In the genomic region with DNA sequence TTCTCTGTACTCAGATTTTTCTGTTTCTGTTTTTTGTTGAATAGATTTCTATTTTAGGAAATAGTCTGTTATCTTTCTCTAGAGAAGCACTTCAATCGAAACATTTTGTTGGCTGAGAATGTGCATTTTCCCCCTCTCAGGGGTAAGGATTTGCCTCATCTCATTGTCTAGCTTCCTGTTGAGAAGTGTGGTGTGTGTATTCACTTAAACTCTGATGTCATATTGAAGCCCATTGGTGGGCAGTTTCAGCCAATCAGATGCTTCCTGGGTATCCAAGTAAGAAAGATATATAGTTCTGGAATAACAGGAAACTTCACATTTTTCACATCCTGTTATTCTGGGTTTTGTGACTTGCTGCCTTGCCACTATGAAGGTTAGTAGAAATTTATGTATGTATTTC, we compare ENCODE assay signal across 8 cellular contexts.
A peak's percentile ranks its signal among the peaks of the same experiment; 100 is the strongest.
DNase-seq lines count a peak whose midpoint lies in the region; ATAC-seq and TF ChIP-seq lines count a peak whose summit lies in the region.

No MANE protein-coding gene starts in this region.

- POLR2A ChIA-PET in activated B cell treated with CpG ODN at 0.5 μM for 24 hours (lab: Charles Lee): interaction anchor here (1.2 to 3.0 kb wide), 2 partner anchors 18 to 288 kb away, joined by 6 to 21 read pairs; a partner anchor contains a TSS

- peak overlapping the region; percentile 28 for H3K4me3 Mint-ChIP-seq in activated B cell treated with CpG ODN at 0.5 μM for 24 hours
- H3K4me3 Mint-ChIP-seq in activated CD8-positive, alpha-beta memory T cell treated with anti-CD3 and anti-CD28 coated beads, Interleukin-2, amount 10 ng/mL, durations not matched to agents 7 days and 5 days: no peak overlapping the region

- ATAC-seq in GM19455 (IDR thresholded peaks at IDR 0.05; ENCODE audit: unreplicated experiment): peak; percentile 63
- peak; percentile 75 for ATAC-seq in HG03457 (IDR thresholded peaks at IDR 0.05; ENCODE audit: unreplicated experiment)
- peak; percentile 49 for ATAC-seq in activated B cell treated with CpG ODN at 0.5 μM for 24 hours (ENCODE audit: low read depth)
- peak; percentile 65 to 93 (median 84) for ATAC-seq in heart right ventricle
- no peak for ATAC-seq in activated CD8-positive, alpha-beta memory T cell treated with anti-CD3 and anti-CD28 coated beads, Interleukin-2, amount 10 ng/mL, durations not matched to agents 7 days and 5 days

- DNase-seq in EH (ENCODE audit: low read depth) (peak; percentile 91), activated B cell treated with CpG ODN at 0.5 μM for 24 hours (no peak), heart right ventricle (peak in 1 of 2 donors; percentile 81), superior temporal gyrus (ENCODE audit: extremely low spot score) (peak; percentile 75), NCI-H187 treated with DMSO at 0.1 percent for 48 hours (lab: John Stamatoyannopoulos, UW) (no peak)
- DNase-seq in activated CD8-positive, alpha-beta memory T cell treated with anti-CD3 and anti-CD28 coated beads, Interleukin-2, amount 10 ng/mL, durations not matched to agents 7 days and 5 days: no peak

- H3K4me1 Mint-ChIP-seq in activated B cell treated with CpG ODN at 0.5 μM for 24 hours: peaks cover 87% of the 10 kb centered on the region
- peaks cover 38% of the 10 kb centered on the region for H3K4me1 Mint-ChIP-seq in activated CD8-positive, alpha-beta memory T cell treated with anti-CD3 and anti-CD28 coated beads, Interleukin-2, amount 10 ng/mL, durations not matched to agents 7 days and 5 days

- H3K27ac ChIP-seq in heart right ventricle: peak overlapping the region; percentile 44 to 84 (median 79)

- H3K27ac Mint-ChIP-seq in activated B cell treated with CpG ODN at 0.5 μM for 24 hours: peak overlapping the region; percentile 74
- H3K27ac Mint-ChIP-seq in activated CD8-positive, alpha-beta memory T cell treated with anti-CD3 and anti-CD28 coated beads, Interleukin-2, amount 10 ng/mL, durations not matched to agents 7 days and 5 days: no peak overlapping the region

- peak overlapping the region in 9 of 10 donors; percentile 18 to 60 (median 51) for H3K4me3 ChIP-seq in heart right ventricle

- intact Hi-C loops in activated B cell treated with CpG ODN at 0.5 μM for 24 hours (cut with micrococcal nuclease): loop anchor here (1.0 to 5.0 kb wide), 4 partner anchors 14 to 285 kb away; a partner anchor contains a TSS
- intact Hi-C loops in heart right ventricle (cut with DNase I): loop anchor here in 1 of 10 donors (10.0 kb wide), 1 partner anchor 48 kb away; no protein-coding TSS in a partner anchor

- H3K27me3 Mint-ChIP-seq in activated B cell treated with CpG ODN at 0.5 μM for 24 hours: no peaks in the 10 kb centered on the region
- H3K27me3 Mint-ChIP-seq in activated CD8-positive, alpha-beta memory T cell treated with anti-CD3 and anti-CD28 coated beads, Interleukin-2, amount 10 ng/mL, durations not matched to agents 7 days and 5 days: no peaks in the 10 kb centered on the region

- H3K4me1 ChIP-seq in heart right ventricle: peaks cover 14 to 83% (median 47%) of the 10 kb centered on the region in 9 donors

- H3K9me3 ChIP-seq in heart right ventricle: no peaks in the 10 kb centered on the region

- H3K36me3 ChIP-seq in heart right ventricle: peaks cover 0 to 20% (median 0%) of the 10 kb centered on the region in 9 donors

- 2 to 4% methylated on average over 1 of the region's 1 CpG for WGBS in heart right ventricle, 2 donors

- no peaks in the 10 kb centered on the region for H3K27me3 ChIP-seq in heart right ventricle

- H3K36me3 Mint-ChIP-seq in activated B cell treated with CpG ODN at 0.5 μM for 24 hours (ENCODE audit: low read depth): peaks cover 47% of the 10 kb centered on the region
- H3K36me3 Mint-ChIP-seq in activated CD8-positive, alpha-beta memory T cell treated with anti-CD3 and anti-CD28 coated beads, Interleukin-2, amount 10 ng/mL, durations not matched to agents 7 days and 5 days: peaks cover 26% of the 10 kb centered on the region

- CTCF ChIA-PET in activated B cell treated with CpG ODN at 0.5 μM for 24 hours (lab: Charles Lee): interaction anchor here (1.4 to 1.6 kb wide), 2 partner anchors 14 to 18 kb away, joined by 4 to 5 read pairs; no protein-coding TSS in a partner anchor
- CTCF ChIA-PET in activated CD8-positive, alpha-beta memory T cell treated with anti-CD3 and anti-CD28 coated beads, Interleukin-2, amount 10 ng/mL, durations not matched to agents 7 days and 5 days (lab: Charles Lee): interaction anchor here (0.8 to 2.4 kb wide), 5 partner anchors 9 to 18 kb away, joined by 3 to 7 read pairs (median 5); no protein-coding TSS in a partner anchor

- H3K9me3 Mint-ChIP-seq in activated B cell treated with CpG ODN at 0.5 μM for 24 hours: no peaks in the 10 kb centered on the region
- H3K9me3 Mint-ChIP-seq in activated CD8-positive, alpha-beta memory T cell treated with anti-CD3 and anti-CD28 coated beads, Interleukin-2, amount 10 ng/mL, durations not matched to agents 7 days and 5 days (ENCODE audit: low read depth): no peaks in the 10 kb centered on the region

- TF ChIP-seq CTCF in activated B cell treated with CpG ODN at 0.5 μM for 24 hours (IDR thresholded peaks at IDR 0.05) (no peak), heart right ventricle (IDR thresholded peaks at IDR 0.05) (no peak)

Comparison
In these comparisons a context has a peak if more than half of its experiments do, and no peak if none do; other contexts are left out.
1. DNase-seq: peak in EH (single experiment) and superior temporal gyrus (single experiment); none in activated B cell treated with CpG ODN at 0.5 μM for 24 hours (single experiment), NCI-H187 treated with DMSO at 0.1 percent for 48 hours (single experiment) and activated CD8-positive, alpha-beta memory T cell treated with anti-CD3 and anti-CD28 coated beads, Interleukin-2, amount 10 ng/mL, durations not matched to agents 7 days and 5 days (single experiment).